In genomic region chr9:92187989-92188714, GRCh38 we compare ENCODE assay signal across 30 cellular contexts.
DNase-seq lines count a peak whose midpoint lies in the region; ATAC-seq and TF ChIP-seq lines count a peak whose summit lies in the region.
"Had no signal": no experiment of that assay in that cellular context is flagged by ENCODE, and none has a peak within 500 bp of the region (broad histone marks: within the 10 kb centered on the region; RNA-seq: fewer than 3 reads in every experiment).

No MANE protein-coding gene starts in this region.

- no peak overlapping the region for H3K4me2 ChIP-seq in HCT116 (ENCODE audit: low read length)
- H3K4me2 ChIP-seq: BLaER1, smooth muscle cell had no signal

- no peak overlapping the region for H2AFZ ChIP-seq in HCT116 (ENCODE audit: low read depth, low read length, poor library complexity, severe bottlenecking)

- H3K27me3 ChIP-seq in A673 (replicated peaks; ENCODE audit: insufficient read depth, low read depth, low read length, poor library complexity) (no peaks in the 10 kb centered on the region), HCT116 (ENCODE audit: insufficient read depth, low read length) (no peaks in the 10 kb centered on the region), foreskin keratinocyte (no peaks in the 10 kb centered on the region)
- H3K27me3 ChIP-seq: BLaER1, body of pancreas, ovary had no signal

- RAD21 ChIA-PET in HCT116 (lab: Charles Lee; ENCODE audit: low non-redundant PET in 1 of 2, low total read pairs in 2 of 2, uncharacterized antibody in 2 of 2, unreplicated experiment in 2 of 2): no interaction called here

- H3K9me3 ChIP-seq in A673 (ENCODE audit: low read depth, low read length, poor library complexity, severe bottlenecking) (no peaks in the 10 kb centered on the region), HCT116 (ENCODE audit: control insufficient read depth in 1 of 2, insufficient read depth in 1 of 2, low read depth in 1 of 2, low read length in 2 of 2) (no peaks in the 10 kb centered on the region), T-helper 17 cell (ENCODE audit: control insufficient read depth, low read length, poor library complexity, severe bottlenecking) (no peaks in the 10 kb centered on the region)
- H3K9me3 ChIP-seq: BLaER1, body of pancreas, lower lobe of right lung, mucosa of descending colon, ovary, upper lobe of right lung had no signal

- no peaks in the 10 kb centered on the region for H3K36me3 Mint-ChIP-seq in T-helper 17 cell (ENCODE audit: low read depth)
- H3K36me3 Mint-ChIP-seq: WTC11 had no signal

- no peak for TF ChIP-seq POLR2A in HCT116 (IDR thresholded peaks at IDR 0.05; ENCODE audit: borderline replicate concordance, extremely low read depth, insufficient read depth, insufficient read length)

- H3K4me1 ChIP-seq in A673 (ENCODE audit: insufficient read depth, low read length, poor library complexity, severe bottlenecking) (no peaks in the 10 kb centered on the region), HCT116 (ENCODE audit: control insufficient read depth in 1 of 2, insufficient read depth in 2 of 2, low read length in 2 of 2) (no peaks in the 10 kb centered on the region), foreskin keratinocyte (no peaks in the 10 kb centered on the region)
- H3K4me1 ChIP-seq: body of pancreas, lower lobe of right lung, upper lobe of right lung had no signal

- no peak for TF ChIP-seq RAD21 in HCT116 (IDR thresholded peaks at IDR 0.05; ENCODE audit: low read depth)

- CTCF ChIA-PET in A673 (lab: Charles Lee): no interaction called here
- CTCF ChIA-PET in HCT116 (lab: Charles Lee): no interaction called here

- intact Hi-C loops in A673 (cut with micrococcal nuclease; ENCODE audit: unreplicated experiment): no loop called here
- intact Hi-C loops in HCT116 (cut with micrococcal nuclease): no loop called here

- H3K27me3 Mint-ChIP-seq in T-helper 17 cell: peaks cover 36% of the 10 kb centered on the region

- H3K4me1 Mint-ChIP-seq in T-helper 17 cell: peaks cover 2% of the 10 kb centered on the region
- H3K4me1 Mint-ChIP-seq: activated CD4-positive, alpha-beta T cell treated with anti-CD3 and anti-CD28 coated beads, Interleukin-2, amount 10 ng/mL, durations not matched to agents 7 days and 5 days; nephron had no signal

- H3K27ac ChIP-seq in A673 (ENCODE audit: low read depth, low read length, poor library complexity, severe bottlenecking) (no peak overlapping the region), HCT116 (ENCODE audit: low read depth, low read length) (no peak overlapping the region), foreskin keratinocyte (no peak overlapping the region)
- H3K27ac ChIP-seq: BLaER1, body of pancreas, lower lobe of right lung, ovary, upper lobe of right lung had no signal

- DNase-seq in A673 (ENCODE audit: low spot score) (peak; percentile 29), HCT116 (ENCODE audit: low read depth, low spot score) (no peak), T-helper 17 cell (no peak), foreskin keratinocyte (no peak), hepatic stellate cell (ENCODE audit: low spot score) (no peak), DMS53 (lab: John Stamatoyannopoulos, UW) (no peak), dermis blood vessel endothelial cell (no peak)
- DNase-seq: activated CD4-positive, alpha-beta T cell treated with anti-CD3 and anti-CD28 coated beads, Interleukin-2, amount 10 ng/mL, durations not matched to agents 7 days and 5 days; activated gamma-delta T cell treated with Interleukin-2 at 50 U/mL for 16 hours; activated T-cell treated with anti-CD3 and anti-CD28 coated beads, Interleukin-2, amount 50 U/mL, for 24 hours; body of pancreas; DMS79; effector CD8-positive, alpha-beta T cell; lower lobe of right lung; mucosa of descending colon; NCI-H1105; NCI-H2029; NCI-H774; ovary; retina; stimulated activated CD4-positive, alpha-beta T cell treated with anti-CD3 and anti-CD28 coated beads, Interleukin-2, amount 100 ng/mL, for 24 hours; substantia nigra; T-helper 9 cell; upper lobe of right lung had no signal

- POLR2A ChIA-PET in A673 (lab: Charles Lee; ENCODE audit: low non-redundant PET) (no interaction called here), HCT116 (lab: Charles Lee) (no interaction called here)

- H3K36me3 ChIP-seq in A673 (ENCODE audit: insufficient read depth, low read length, poor library complexity, severe bottlenecking) (no peaks in the 10 kb centered on the region), HCT116 (ENCODE audit: control insufficient read depth in 1 of 2, insufficient read depth in 2 of 2, low read length in 2 of 2) (no peaks in the 10 kb centered on the region)
- H3K36me3 ChIP-seq: BLaER1, lower lobe of right lung, ovary, upper lobe of right lung had no signal

- H3K27ac Mint-ChIP-seq in T-helper 17 cell: peak overlapping the region; percentile 63
- H3K27ac Mint-ChIP-seq: activated CD4-positive, alpha-beta T cell treated with anti-CD3 and anti-CD28 coated beads, Interleukin-2, amount 10 ng/mL, durations not matched to agents 7 days and 5 days; activated T-cell treated with anti-CD3 and anti-CD28 coated beads, Interleukin-2, amount 50 U/mL, for 24 hours; nephron; WTC11 had no signal

- 0 out of 2 replicates have a peak, but pooled peaks cover 3% of the 10 kb centered on the region for H3K9me2 ChIP-seq in HCT116 (ENCODE audit: insufficient read depth)

- TF ChIP-seq CTCF in A673 (conservative IDR thresholded peaks at IDR 0.05; ENCODE audit: low read depth, low read length) (no peak), HCT116 (IDR thresholded peaks at IDR 0.05 in 2 of 3, conservative IDR thresholded peaks at IDR 0.05 in 1 of 3; ENCODE audit: borderline replicate concordance in 1 of 3, insufficient read depth in 1 of 3, low read depth in 2 of 3, low read length in 2 of 3) (no peak), foreskin keratinocyte (conservative IDR thresholded peaks at IDR 0.05) (no peak)

- H3K79me2 ChIP-seq in HCT116 (ENCODE audit: insufficient read depth, low read length): no peaks in the 10 kb centered on the region

- no TSS peak for BruUV-seq in A673 (replicated peaks; lab: Mats Ljungman, UMichigan)
- BruUV-seq in HCT116 (replicated peaks; lab: Mats Ljungman, UMichigan): no TSS peak

- no peaks in the 10 kb centered on the region for H4K20me1 ChIP-seq in HCT116 (ENCODE audit: insufficient read depth)
- H4K20me1 ChIP-seq: BLaER1 had no signal

- no peak overlapping the region for H3K4me3 Mint-ChIP-seq in T-helper 17 cell
- H3K4me3 Mint-ChIP-seq: activated CD4-positive, alpha-beta T cell treated with anti-CD3 and anti-CD28 coated beads, Interleukin-2, amount 10 ng/mL, durations not matched to agents 7 days and 5 days; activated T-cell treated with anti-CD3 and anti-CD28 coated beads, Interleukin-2, amount 50 U/mL, for 24 hours; IgD-negative memory B cell; nephron; WTC11 had no signal

- ATAC-seq in HCT116 (peak; percentile 42), T-helper 17 cell (no peak), foreskin keratinocyte (peak; percentile 55), GM19328 (IDR thresholded peaks at IDR 0.05; ENCODE audit: unreplicated experiment) (no peak)
- ATAC-seq: body of pancreas, lower lobe of right lung, mucosa of descending colon, upper lobe of right lung, WTC11 had no signal

- H3K4me3 ChIP-seq in A673 (ENCODE audit: low read depth, low read length, poor library complexity, severe bottlenecking): no peak overlapping the region
- H3K4me3 ChIP-seq in HCT116 (replicated peaks in 1 of 2; ENCODE audit: low read depth in 1 of 2, low read length in 2 of 2): no peak overlapping the region
- H3K4me3 ChIP-seq: BLaER1, body of pancreas, lower lobe of right lung, mucosa of descending colon, ovary, smooth muscle cell, upper lobe of right lung had no signal

- H3K9ac ChIP-seq in HCT116 (ENCODE audit: low read length): no peak overlapping the region
- H3K9ac ChIP-seq: BLaER1 had no signal

TF ChIP-seq in HCT116, 20 proteins besides CTCF, POLR2A, EP300 and RAD21 (continues in another document):
- TF ChIP-seq REST (IDR thresholded peaks at IDR 0.05; ENCODE audit: low read depth) (no peak), CEBPB (IDR thresholded peaks at IDR 0.05; ENCODE audit: low read depth) (no peak), ATF3 (IDR thresholded peaks at IDR 0.05) (no peak), FOSL1 (IDR thresholded peaks at IDR 0.05; ENCODE audit: low read depth) (no peak), EZH2 (IDR thresholded peaks at IDR 0.05) (no peak), ZNF274 (IDR thresholded peaks at IDR 0.05; ENCODE audit: low read depth, low read length) (no peak), ZFX (IDR thresholded peaks at IDR 0.05) (no peak), EGR1 (IDR thresholded peaks at IDR 0.05; ENCODE audit: low read depth) (no peak), ELF1 (IDR thresholded peaks at IDR 0.05; ENCODE audit: borderline replicate concordance, low read depth) (no peak), CBX3 (IDR thresholded peaks at IDR 0.05; ENCODE audit: low read depth) (no peak), JUND (IDR thresholded peaks at IDR 0.05) (no peak), SRF (IDR thresholded peaks at IDR 0.05; ENCODE audit: low read depth) (no peak)

Comparison
In these comparisons a context has a peak if more than half of its experiments do, and no peak if none do; other contexts are left out.
1. ATAC-seq: peak in HCT116 (single experiment) and foreskin keratinocyte (single experiment); none in T-helper 17 cell (single experiment) and GM19328 (single experiment).